ENCODE assay signal across 1 cellular context in genomic region chr17:17042851-17043667, GRCh38.
TF ChIP-seq lines count a peak whose summit lies in the region.

No MANE protein-coding gene starts in this region.

TF ChIP-seq in HEK293, 187 proteins besides CTCF, POLR2A, EP300 and RAD21 (continued from another document):
- TF ChIP-seq ZNF335 (tag by site-specific recombination; conservative IDR thresholded peaks at IDR 0.05) = peak; percentile 84
- TF ChIP-seq ZBTB17 (tag by site-specific recombination; IDR thresholded peaks at IDR 0.05) = peak; percentile 30
- TF ChIP-seq GLIS2 (tag by site-specific recombination; IDR thresholded peaks at IDR 0.05) = peak; percentile 29
- peak; percentile 97 for TF ChIP-seq PRDM10 (tag by site-specific recombination; IDR thresholded peaks at IDR 0.05)
- peak; percentile 51; the same call in 1 of the 2 replicates for TF ChIP-seq ZBTB48 (tag by site-specific recombination; IDR thresholded peaks at IDR 0.05)
- TF ChIP-seq KLF7 (tag by site-specific recombination; IDR thresholded peaks at IDR 0.05; ENCODE audit: borderline replicate concordance) = no peak
- TF ChIP-seq ZBTB26 (tag by site-specific recombination; optimal IDR thresholded peaks at IDR 0.05) = peak; percentile 63
- no peak for TF ChIP-seq ZFHX2 (tag by site-specific recombination; conservative IDR thresholded peaks at IDR 0.05)
- peak; percentile 36; the same call in 1 of the 2 replicates for TF ChIP-seq YY1 (tag by site-specific recombination; IDR thresholded peaks at IDR 0.05)
- peak; percentile 73 for TF ChIP-seq ZNF76 (tag by site-specific recombination; IDR thresholded peaks at IDR 0.05; ENCODE audit: borderline replicate concordance, low read depth)
- TF ChIP-seq KLF10 (tag by site-specific recombination; IDR thresholded peaks at IDR 0.05) = no peak
- 0 out of 2 replicates have a peak, but pooled peaks have one; percentile 20 for TF ChIP-seq GLIS1 (tag by site-specific recombination; IDR thresholded peaks at IDR 0.05)
TF ChIP-seq in HEK293: peak in this region for 10.
